In genomic region chr7:37151741-37152413, GRCh38 we compare ENCODE assay signal across 24 cellular contexts.
"Had no signal": no experiment of that assay in that cellular context is flagged by ENCODE, and none has a peak within 500 bp of the region (broad histone marks: within the 10 kb centered on the region; RNA-seq: fewer than 3 reads in every experiment).

No MANE protein-coding gene starts in this region.

- DNase-seq: activated CD4-positive, alpha-beta memory T cell treated with anti-CD3 and anti-CD28 coated beads for 36 hours; activated CD4-positive, alpha-beta T cell treated with anti-CD3 and anti-CD28 coated beads for 36 hours; activated CD4-positive, alpha-beta T cell treated with anti-CD3 and anti-CD28 coated beads, Interleukin-2, amount 10 ng/mL, durations not matched to agents 24 days and 14 days; activated CD4-positive, CD25-positive, alpha-beta regulatory T cell; activated CD4-positive, CD25-positive, alpha-beta regulatory T cell treated with anti-CD3 and anti-CD28 coated beads, Interleukin-2, amount 50 U/mL, for 72 hours; activated CD8-positive, alpha-beta memory T cell treated with anti-CD3 and anti-CD28 coated beads, Interleukin-2, amount 50 U/mL, for 48 hours; activated gamma-delta T cell; activated naive CD4-positive, alpha-beta T cell; activated naive CD4-positive, alpha-beta T cell treated with anti-CD3 and anti-CD28 coated beads, Interleukin-2, amount 10 ng/mL, durations not matched to agents 7 days and 5 days; activated naive CD8-positive, alpha-beta T cell treated with anti-CD3 and anti-CD28 coated beads, Interleukin-2, amount 10 ng/mL, durations not matched to agents 7 days and 5 days; activated T-cell treated with anti-CD3 and anti-CD28 coated beads for 4 hours; activated T-cell treated with anti-CD3 and anti-CD28 coated beads, Interleukin-2, amount 50 U/mL, for 24 hours; activated T-cell treated with anti-CD3 and anti-CD28 coated beads, Interleukin-2, amount 50 U/mL, for 72 hours; brain microvascular endothelial cell; cerebellar nuclear complex; colonic mucosa; effector CD8-positive, alpha-beta T cell; esophagus squamous epithelium; foreskin melanocyte; head of caudate nucleus; T-helper 2 cell had no signal

- H3K4me3 Mint-ChIP-seq: activated CD4-positive, alpha-beta memory T cell treated with anti-CD3 and anti-CD28 coated beads for 36 hours; activated CD4-positive, alpha-beta T cell treated with anti-CD3 and anti-CD28 coated beads for 36 hours; activated CD4-positive, alpha-beta T cell treated with anti-CD3 and anti-CD28 coated beads, Interleukin-2, amount 10 ng/mL, durations not matched to agents 24 days and 14 days; activated naive CD4-positive, alpha-beta T cell treated with anti-CD3 and anti-CD28 coated beads, Interleukin-2, amount 10 ng/mL, durations not matched to agents 7 days and 5 days; activated naive CD8-positive, alpha-beta T cell treated with anti-CD3 and anti-CD28 coated beads, Interleukin-2, amount 10 ng/mL, durations not matched to agents 7 days and 5 days; activated T-cell treated with anti-CD3 and anti-CD28 coated beads, Interleukin-2, amount 50 U/mL, for 24 hours; activated T-cell treated with anti-CD3 and anti-CD28 coated beads, Interleukin-2, amount 50 U/mL, for 72 hours had no signal

- ATAC-seq: activated CD4-positive, alpha-beta T cell treated with anti-CD3 and anti-CD28 coated beads for 36 hours; activated naive CD4-positive, alpha-beta T cell treated with anti-CD3 and anti-CD28 coated beads, Interleukin-2, amount 50 U/mL, for 72 hours; activated T-cell treated with anti-CD3 and anti-CD28 coated beads, Interleukin-2, amount 50 U/mL, for 72 hours had no signal

- H3K27ac ChIP-seq: ascending aorta, brain microvascular endothelial cell, colonic mucosa, epithelial cell of prostate, esophagus squamous epithelium had no signal

- H3K4me3 ChIP-seq: ascending aorta, colonic mucosa, esophagus squamous epithelium had no signal

- H3K27ac Mint-ChIP-seq: activated CD4-positive, alpha-beta memory T cell treated with anti-CD3 and anti-CD28 coated beads for 36 hours; activated CD4-positive, alpha-beta T cell treated with anti-CD3 and anti-CD28 coated beads for 36 hours; activated CD4-positive, alpha-beta T cell treated with anti-CD3 and anti-CD28 coated beads, Interleukin-2, amount 10 ng/mL, durations not matched to agents 24 days and 14 days; activated naive CD4-positive, alpha-beta T cell treated with anti-CD3 and anti-CD28 coated beads, Interleukin-2, amount 10 ng/mL, durations not matched to agents 7 days and 5 days; activated naive CD8-positive, alpha-beta T cell treated with anti-CD3 and anti-CD28 coated beads, Interleukin-2, amount 10 ng/mL, durations not matched to agents 7 days and 5 days; activated T-cell treated with anti-CD3 and anti-CD28 coated beads, Interleukin-2, amount 50 U/mL, for 24 hours; activated T-cell treated with anti-CD3 and anti-CD28 coated beads, Interleukin-2, amount 50 U/mL, for 72 hours had no signal

- H3K9me3 ChIP-seq: ascending aorta, colonic mucosa, esophagus squamous epithelium had no signal

- H3K4me1 ChIP-seq: ascending aorta, esophagus squamous epithelium had no signal

- H3K36me3 ChIP-seq: ascending aorta, brain microvascular endothelial cell, colonic mucosa, esophagus squamous epithelium had no signal

- H3K9me3 Mint-ChIP-seq: activated T-cell treated with anti-CD3 and anti-CD28 coated beads, Interleukin-2, amount 50 U/mL, for 72 hours had no signal

- H3K27me3 ChIP-seq: ascending aorta, brain microvascular endothelial cell, colonic mucosa, esophagus squamous epithelium had no signal

- H3K27me3 Mint-ChIP-seq: activated CD4-positive, alpha-beta memory T cell treated with anti-CD3 and anti-CD28 coated beads for 36 hours; activated CD4-positive, alpha-beta T cell treated with anti-CD3 and anti-CD28 coated beads for 36 hours; activated CD4-positive, alpha-beta T cell treated with anti-CD3 and anti-CD28 coated beads, Interleukin-2, amount 10 ng/mL, durations not matched to agents 24 days and 14 days; activated naive CD4-positive, alpha-beta T cell treated with anti-CD3 and anti-CD28 coated beads, Interleukin-2, amount 10 ng/mL, durations not matched to agents 7 days and 5 days; activated naive CD8-positive, alpha-beta T cell treated with anti-CD3 and anti-CD28 coated beads, Interleukin-2, amount 10 ng/mL, durations not matched to agents 7 days and 5 days; activated T-cell treated with anti-CD3 and anti-CD28 coated beads, Interleukin-2, amount 50 U/mL, for 24 hours had no signal
